ENCODE assay signal across 12 cellular contexts in the genomic region with DNA sequence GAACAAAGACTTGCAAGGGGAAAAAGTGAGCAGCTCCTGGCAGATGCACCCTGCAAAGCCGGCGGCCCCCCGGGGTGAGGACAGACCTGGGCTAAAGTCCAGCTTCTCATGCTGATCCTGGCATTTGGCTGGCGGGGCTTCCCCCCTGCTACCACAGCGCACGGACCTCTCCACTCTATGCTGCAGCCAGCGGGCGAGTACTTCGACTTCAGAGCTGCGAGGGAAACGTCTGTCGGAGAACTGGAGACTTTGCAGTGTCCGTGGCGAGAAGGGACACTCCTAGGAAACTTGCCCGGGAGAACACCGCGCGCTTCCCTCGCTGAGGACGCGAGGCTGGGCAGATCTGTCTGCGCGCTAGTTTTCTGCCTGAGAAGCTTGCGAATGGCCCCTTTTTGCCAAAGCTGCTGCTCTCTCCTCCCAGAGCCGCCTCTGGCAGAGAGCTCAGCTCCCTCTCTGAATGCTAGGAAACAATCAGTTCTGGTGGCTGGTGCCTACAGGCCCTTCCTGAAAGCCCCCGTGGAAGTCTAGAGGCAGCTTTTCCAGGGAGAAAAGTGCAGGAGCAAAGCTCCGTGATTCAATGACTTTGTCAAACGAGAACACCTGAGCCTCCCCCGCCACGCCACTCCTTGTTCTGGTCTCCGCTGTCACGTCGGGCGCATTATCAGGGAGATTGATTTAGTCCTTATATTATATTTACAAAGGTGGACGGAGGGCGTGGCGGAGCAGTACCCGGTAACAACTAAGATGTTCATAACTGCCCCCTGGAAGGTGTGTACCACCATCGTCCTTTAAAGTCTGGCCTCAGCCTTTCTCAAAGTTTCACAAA.
DNase-seq lines count a peak whose midpoint lies in the region; ATAC-seq and TF ChIP-seq lines count a peak whose summit lies in the region.
"Had no signal": no experiment of that assay in that cellular context is flagged by ENCODE, and none has a peak within 500 bp of the region (broad histone marks: within the 10 kb centered on the region; RNA-seq: fewer than 3 reads in every experiment).

No MANE protein-coding gene starts in this region.

- WGBS in ectodermal cell, 2 experiments: 31 to 32% methylated on average over 39 of the region's 39 CpGs
- WGBS in aorta, 2 donors: 24% methylated on average over 39 of the region's 39 CpGs

- H3K27ac ChIP-seq in ectodermal cell (ENCODE audit: insufficient read depth, low read depth, low read length, poor library complexity, severe bottlenecking) (no peak overlapping the region), aorta (ENCODE audit: low read depth in 1 of 2, low read length in 2 of 2) (no peak overlapping the region)

- no peak for ATAC-seq in Right ventricle myocardium superior (ENCODE audit: poor library complexity)
- ATAC-seq in left cardiac atrium: no peak
- ATAC-seq in aorta (ENCODE audit: low FRiP score): peak; percentile 71
- no peak for ATAC-seq in HG02642 (IDR thresholded peaks at IDR 0.05; ENCODE audit: poor library complexity, unreplicated experiment)
- ATAC-seq in GM19452 (IDR thresholded peaks at IDR 0.05; ENCODE audit: unreplicated experiment): no peak
- ATAC-seq: Panc1 had no signal

- no peaks in the 10 kb centered on the region for H3K36me3 ChIP-seq in ectodermal cell (ENCODE audit: control insufficient read depth, insufficient read depth, low read length)
- no peaks in the 10 kb centered on the region for H3K36me3 ChIP-seq in aorta (ENCODE audit: control insufficient read depth in 1 of 2, insufficient read depth in 2 of 2, low read length in 1 of 2)

- H3K9me3 ChIP-seq in ectodermal cell (ENCODE audit: control insufficient read depth, low read length): no peaks in the 10 kb centered on the region
- peaks cover 2% of the 10 kb centered on the region for H3K9me3 ChIP-seq in aorta (ENCODE audit: control insufficient read depth, low read length)

- H3K27ac Mint-ChIP-seq in mesothelial cell of epicardium: no peak overlapping the region
- H3K27ac Mint-ChIP-seq in Calu3 (ENCODE audit: unreplicated experiment): no peak overlapping the region

- H3K36me3 Mint-ChIP-seq in mesothelial cell of epicardium: no peaks in the 10 kb centered on the region
- no peaks in the 10 kb centered on the region for H3K36me3 Mint-ChIP-seq in Calu3 (ENCODE audit: insufficient read depth, unreplicated experiment)

- H3K4me3 Mint-ChIP-seq in mesothelial cell of epicardium: peak overlapping the region; percentile 66
- H3K4me3 Mint-ChIP-seq in Calu3 (ENCODE audit: low read depth, unreplicated experiment): no peak overlapping the region

- peak; percentile 35 for DNase-seq in Right ventricle myocardium superior
- no peak for DNase-seq in left cardiac atrium
- peak in 1 of 2 experiments; percentile 46 for DNase-seq in mesothelial cell of epicardium (ENCODE audit: low spot score in 2 of 2, unreplicated experiment in 2 of 2)
- DNase-seq in aorta: peak in 1 of 2 donors; percentile 66
- DNase-seq in Calu3: no peak
- DNase-seq: activated naive CD4-positive, alpha-beta T cell treated with Interleukin-2 at 50 U/mL for 16 hours; GDM1; GOT3 had no signal

- H3K4me3 ChIP-seq in ectodermal cell (ENCODE audit: insufficient read depth, low read depth, low read length) (peak overlapping the region; percentile 39), aorta (ENCODE audit: low read length in 2 of 2) (no peak overlapping the region)

- intact Hi-C loops in Right ventricle myocardium superior (cut with DNase I): no loop called here
- intact Hi-C loops in left cardiac atrium (cut with DNase I): no loop called here
- intact Hi-C loops in aorta (cut with DNase I): no loop called here
- intact Hi-C loops in Calu3 (cut with micrococcal nuclease; ENCODE audit: unreplicated experiment): no loop called here

- H3K9me3 Mint-ChIP-seq in mesothelial cell of epicardium (no peaks in the 10 kb centered on the region), Calu3 (ENCODE audit: low read depth, unreplicated experiment) (no peaks in the 10 kb centered on the region)

- no TSS peak for BruUV-seq in Calu3 (replicated peaks; lab: Mats Ljungman, UMichigan)

- CTCF ChIA-PET in Calu3 (lab: Charles Lee): no interaction called here

- H3K4me1 ChIP-seq in ectodermal cell (ENCODE audit: control insufficient read depth, insufficient read depth, low read length) (peaks cover 3% of the 10 kb centered on the region), aorta (ENCODE audit: control insufficient read depth in 1 of 2, insufficient read depth in 2 of 2, low read length in 2 of 2) (no peaks in the 10 kb centered on the region)

- H3K27me3 ChIP-seq in ectodermal cell (ENCODE audit: control insufficient read depth, insufficient read depth, low read length, poor library complexity, severe bottlenecking) (peaks cover 17% of the 10 kb centered on the region), aorta (ENCODE audit: control insufficient read depth in 1 of 2, insufficient read depth in 2 of 2, low read length in 1 of 2) (no peaks in the 10 kb centered on the region)

- H3K27me3 Mint-ChIP-seq in mesothelial cell of epicardium (ENCODE audit: low read depth) (peaks cover 63% of the 10 kb centered on the region), Calu3 (ENCODE audit: unreplicated experiment) (no peaks in the 10 kb centered on the region)

- H3K4me1 Mint-ChIP-seq in mesothelial cell of epicardium (peaks cover 11% of the 10 kb centered on the region), Calu3 (ENCODE audit: low read depth, unreplicated experiment) (no peaks in the 10 kb centered on the region)

- TF ChIP-seq CTCF in mesothelial cell of epicardium (IDR thresholded peaks at IDR 0.05; ENCODE audit: unreplicated experiment): no peak
- no peak for TF ChIP-seq CTCF in Calu3 (IDR thresholded peaks at IDR 0.05; ENCODE audit: unreplicated experiment)
